Comparison of ENCODE assay signal across 1 cellular context in genomic region chr19:52048604-52049493, GRCh38.
A peak's percentile ranks its signal among the peaks of the same experiment; 100 is the strongest.
TF ChIP-seq lines count a peak whose summit lies in the region.

Gene ZNF432, minus strand, starts transcription at chr19:52048838. Its CDS starts 1,970 bp downstream, at chr19:52046868.

TF ChIP-seq in HepG2, 621 proteins besides CTCF, POLR2A, EP300 and RAD21 (continued from another document and continues in another):
- TF ChIP-seq ZNF33B (CRISPR knock-in tag; IDR thresholded peaks at IDR 0.05) (peak; percentile 34; the same call in 1 of the 2 replicates), TEF (CRISPR knock-in tag; IDR thresholded peaks at IDR 0.05) (no peak), TCF7L2 (IDR thresholded peaks at IDR 0.05; ENCODE audit: low read depth, low read length) (no peak), SRSF1 (optimal IDR thresholded peaks at IDR 0.05; ENCODE audit: low read depth, low read length) (no peak), FOXO1 (CRISPR knock-in tag; IDR thresholded peaks at IDR 0.05) (peak; percentile 47; the same call in 1 of the 2 replicates), NKX3-1 (CRISPR knock-in tag; IDR thresholded peaks at IDR 0.05) (peak; percentile 77), TOPORS (CRISPR knock-in tag; IDR thresholded peaks at IDR 0.05) (no peak), ZNF136 (CRISPR knock-in tag; IDR thresholded peaks at IDR 0.05; ENCODE audit: low read depth) (no peak), KDM3A (CRISPR knock-in tag; IDR thresholded peaks at IDR 0.05; ENCODE audit: low read depth) (0 out of 2 replicates have a peak, but pooled peaks have one; percentile 20), MIER3 (CRISPR knock-in tag; IDR thresholded peaks at IDR 0.05; ENCODE audit: borderline replicate concordance) (peak; percentile 21; the same call in 1 of the 2 replicates), KAT2B (IDR thresholded peaks at IDR 0.05; ENCODE audit: borderline replicate concordance, low read depth, low read length) (no peak), GFI1 (CRISPR knock-in tag; IDR thresholded peaks at IDR 0.05; ENCODE audit: borderline replicate concordance) (no peak), ZNF550 (CRISPR knock-in tag; IDR thresholded peaks at IDR 0.05; ENCODE audit: borderline replicate concordance) (no peak), SALL1 (CRISPR knock-in tag; IDR thresholded peaks at IDR 0.05) (peak; percentile 52), THRA (CRISPR knock-in tag; IDR thresholded peaks at IDR 0.05; ENCODE audit: borderline replicate concordance) (no peak), ZBTB8A (CRISPR knock-in tag; IDR thresholded peaks at IDR 0.05; ENCODE audit: borderline replicate concordance, low read depth) (no peak), E2F1 (CRISPR knock-in tag; IDR thresholded peaks at IDR 0.05) (no peak), TSC22D2 (CRISPR knock-in tag; IDR thresholded peaks at IDR 0.05; ENCODE audit: borderline replicate concordance) (no peak), ARID3A (IDR thresholded peaks at IDR 0.05; ENCODE audit: low read depth, low read length) (no peak; the same call in 1 of the 2 replicates), ZNF263 (CRISPR knock-in tag; IDR thresholded peaks at IDR 0.05) (peak; percentile 32; the same call in 1 of the 2 replicates), NRL (CRISPR knock-in tag; IDR thresholded peaks at IDR 0.05; ENCODE audit: borderline replicate concordance) (peak; percentile 62; the same call in 1 of the 2 replicates), ZNF256 (CRISPR knock-in tag; conservative IDR thresholded peaks at IDR 0.05) (no peak), ZNF143 (CRISPR knock-in tag; IDR thresholded peaks at IDR 0.05) (0 out of 2 replicates have a peak, but pooled peaks have one; percentile 7), TCF7 (IDR thresholded peaks at IDR 0.05; ENCODE audit: low read depth) (no peak), MIXL1 (CRISPR knock-in tag; IDR thresholded peaks at IDR 0.05) (no peak), FUBP1 (CRISPR knock-in tag; IDR thresholded peaks at IDR 0.05; ENCODE audit: borderline replicate concordance) (no peak), FOSL2 (CRISPR knock-in tag; IDR thresholded peaks at IDR 0.05) (peak; percentile 10; the same call in 1 of the 2 replicates), PRDM15 (CRISPR knock-in tag; IDR thresholded peaks at IDR 0.05) (no peak), BRF2 (CRISPR knock-in tag; IDR thresholded peaks at IDR 0.05) (no peak), POLR2AphosphoS2 (IDR thresholded peaks at IDR 0.05; ENCODE audit: low read depth, low read length) (no peak), MAX (IDR thresholded peaks at IDR 0.05) (peak; percentile 57), NR2F2 (IDR thresholded peaks at IDR 0.05; ENCODE audit: borderline replicate concordance, low read depth) (no peak), ZHX2 (IDR thresholded peaks at IDR 0.05; ENCODE audit: low read depth) (peak; percentile 53; the same call in 1 of the 2 replicates), ZHX2 (CRISPR knock-in tag; IDR thresholded peaks at IDR 0.05; ENCODE audit: borderline replicate concordance) (no peak), AHR (CRISPR knock-in tag; IDR thresholded peaks at IDR 0.05) (no peak), NR1H2 (CRISPR knock-in tag; IDR thresholded peaks at IDR 0.05; ENCODE audit: borderline replicate concordance, low read depth) (no peak), MAZ (IDR thresholded peaks at IDR 0.05; ENCODE audit: borderline replicate concordance, low read depth, low read length) (no peak), MAZ (CRISPR knock-in tag; IDR thresholded peaks at IDR 0.05; ENCODE audit: low read depth) (peak; percentile 48; the same call in 1 of the 2 replicates), SP5 (CRISPR knock-in tag; IDR thresholded peaks at IDR 0.05; ENCODE audit: borderline replicate concordance, low read depth) (0 out of 2 replicates have a peak, but pooled peaks have one; percentile 16), ZNF660 (CRISPR knock-in tag; IDR thresholded peaks at IDR 0.05; ENCODE audit: borderline replicate concordance, low read depth) (no peak), KLF13 (CRISPR knock-in tag; IDR thresholded peaks at IDR 0.05) (no peak), SMAD3 (CRISPR knock-in tag; IDR thresholded peaks at IDR 0.05) (no peak), THAP8 (CRISPR knock-in tag; IDR thresholded peaks at IDR 0.05; ENCODE audit: borderline replicate concordance) (no peak)
